ENCODE assay signal across 12 cellular contexts in genomic region chr6:14671261-14671681, GRCh38.
DNase-seq lines count a peak whose midpoint lies in the region; ATAC-seq and TF ChIP-seq lines count a peak whose summit lies in the region.
"Had no signal": no experiment of that assay in that cellular context is flagged by ENCODE, and none has a peak within 500 bp of the region (broad histone marks: within the 10 kb centered on the region; RNA-seq: fewer than 3 reads in every experiment).

No MANE protein-coding gene starts in this region.

- H3K4me1 ChIP-seq in right atrium auricular region (peaks cover 0 to 18% of the 10 kb centered on the region in 2 donors), adrenal gland (replicated peaks in 1 of 2) (peaks cover 0 to 11% of the 10 kb centered on the region in 2 donors)
- H3K4me1 ChIP-seq: HAP-1 had no signal

- no peak for TF ChIP-seq POLR2A in adrenal gland (IDR thresholded peaks at IDR 0.05)

- peaks cover 63% of the 10 kb centered on the region for H3K4me1 Mint-ChIP-seq in stimulated activated effector memory CD8-positive, alpha-beta T cell treated with anti-CD3 and anti-CD28 coated beads, Interleukin-12 subunit alpha, Interleukin-12 subunit beta, amount 100 ng/mL, for 72 hours

- ATAC-seq in Right ventricle myocardium inferior (peak; percentile 39), left ventricle myocardium superior (peak; percentile 73), HG03159 (IDR thresholded peaks at IDR 0.05; ENCODE audit: unreplicated experiment) (no peak)
- ATAC-seq in stimulated activated effector memory CD8-positive, alpha-beta T cell treated with anti-CD3 and anti-CD28 coated beads, Interleukin-12 subunit alpha, Interleukin-12 subunit beta, amount 100 ng/mL, for 72 hours, result no peak

- TF ChIP-seq CTCF in right atrium auricular region (IDR thresholded peaks at IDR 0.05) (no peak), adrenal gland (IDR thresholded peaks at IDR 0.05) (no peak)

- H3K27ac Mint-ChIP-seq in stimulated activated effector memory CD8-positive, alpha-beta T cell treated with anti-CD3 and anti-CD28 coated beads, Interleukin-12 subunit alpha, Interleukin-12 subunit beta, amount 100 ng/mL, for 72 hours, result no peak overlapping the region
- H3K27ac Mint-ChIP-seq: immature natural killer cell had no signal

- no peak for DNase-seq in Right ventricle myocardium inferior (ENCODE audit: missing footprints)
- no peak for DNase-seq in right atrium auricular region (ENCODE audit: low spot score)
- peak; percentile 30 to 70 (median 45) for DNase-seq in adrenal gland
- DNase-seq in left ventricle myocardium superior, result peak; percentile 60
- DNase-seq in caudate nucleus (lab: John Stamatoyannopoulos, UW), result no peak
- DNase-seq in stimulated activated effector memory CD8-positive, alpha-beta T cell treated with anti-CD3 and anti-CD28 coated beads, Interleukin-12 subunit alpha, Interleukin-12 subunit beta, amount 100 ng/mL, for 72 hours (ENCODE audit: low spot score in 2 of 2), result no peak
- no peak for DNase-seq in posterior cingulate gyrus
- DNase-seq: immature natural killer cell; MV-4-11; stimulated activated CD4-positive, alpha-beta T cell treated with anti-CD3 and anti-CD28 coated beads, Interleukin-2, amount 100 ng/mL, for 48 hours had no signal

- H3K4me3 ChIP-seq in right atrium auricular region (no peak overlapping the region), adrenal gland (no peak overlapping the region)
- H3K4me3 ChIP-seq: HAP-1 had no signal

- WGBS in adrenal gland, 4 donors, result 18 to 40% (median 36%) methylated on average over 1 of the region's 1 CpG

- H3K9me3 Mint-ChIP-seq in stimulated activated effector memory CD8-positive, alpha-beta T cell treated with anti-CD3 and anti-CD28 coated beads, Interleukin-12 subunit alpha, Interleukin-12 subunit beta, amount 100 ng/mL, for 72 hours, result no peaks in the 10 kb centered on the region
- H3K9me3 Mint-ChIP-seq: immature natural killer cell had no signal

- H3K36me3 ChIP-seq in right atrium auricular region (no peaks in the 10 kb centered on the region), adrenal gland (replicated peaks in 1 of 2) (no peaks in the 10 kb centered on the region)
- H3K36me3 ChIP-seq: HAP-1 had no signal

- H3K27ac ChIP-seq in right atrium auricular region, result no peak overlapping the region
- H3K27ac ChIP-seq in adrenal gland, result no peak overlapping the region
- no peak overlapping the region for H3K27ac ChIP-seq in caudate nucleus (ENCODE audit: low read depth, low read length)

- no peaks in the 10 kb centered on the region for H3K27me3 ChIP-seq in right atrium auricular region
- H3K27me3 ChIP-seq in adrenal gland, result no peaks in the 10 kb centered on the region

- no peaks in the 10 kb centered on the region for H3K36me3 Mint-ChIP-seq in stimulated activated effector memory CD8-positive, alpha-beta T cell treated with anti-CD3 and anti-CD28 coated beads, Interleukin-12 subunit alpha, Interleukin-12 subunit beta, amount 100 ng/mL, for 72 hours

- H3K9me3 ChIP-seq in right atrium auricular region (no peaks in the 10 kb centered on the region), adrenal gland (replicated peaks in 1 of 3) (no peaks in the 10 kb centered on the region)
- H3K9me3 ChIP-seq: HAP-1 had no signal

- intact Hi-C loops in Right ventricle myocardium inferior (cut with DNase I) (no loop called here), adrenal gland (cut with DNase I) (no loop called here), left ventricle myocardium superior (cut with micrococcal nuclease) (no loop called here), posterior cingulate gyrus (cut with DNase I) (no loop called here)

- no peak overlapping the region for H3K4me3 Mint-ChIP-seq in stimulated activated effector memory CD8-positive, alpha-beta T cell treated with anti-CD3 and anti-CD28 coated beads, Interleukin-12 subunit alpha, Interleukin-12 subunit beta, amount 100 ng/mL, for 72 hours
- H3K4me3 Mint-ChIP-seq: immature natural killer cell had no signal

Comparison
In these comparisons a context has a peak if more than half of its experiments do, and no peak if none do; other contexts are left out.
1. DNase-seq: peak in adrenal gland (7 of 7) and left ventricle myocardium superior (single experiment); none in Right ventricle myocardium inferior (single experiment), right atrium auricular region (single experiment), caudate nucleus (0 of 61), stimulated activated effector memory CD8-positive, alpha-beta T cell treated with anti-CD3 and anti-CD28 coated beads, Interleukin-12 subunit alpha, Interleukin-12 subunit beta, amount 100 ng/mL, for 72 hours (0 of 2) and posterior cingulate gyrus (0 of 10).
2. ATAC-seq: peak in Right ventricle myocardium inferior (single experiment) and left ventricle myocardium superior (single experiment); none in HG03159 (single experiment) and stimulated activated effector memory CD8-positive, alpha-beta T cell treated with anti-CD3 and anti-CD28 coated beads, Interleukin-12 subunit alpha, Interleukin-12 subunit beta, amount 100 ng/mL, for 72 hours (single experiment).